Comparison of ENCODE assay signal across 8 cellular contexts in the genomic region with DNA sequence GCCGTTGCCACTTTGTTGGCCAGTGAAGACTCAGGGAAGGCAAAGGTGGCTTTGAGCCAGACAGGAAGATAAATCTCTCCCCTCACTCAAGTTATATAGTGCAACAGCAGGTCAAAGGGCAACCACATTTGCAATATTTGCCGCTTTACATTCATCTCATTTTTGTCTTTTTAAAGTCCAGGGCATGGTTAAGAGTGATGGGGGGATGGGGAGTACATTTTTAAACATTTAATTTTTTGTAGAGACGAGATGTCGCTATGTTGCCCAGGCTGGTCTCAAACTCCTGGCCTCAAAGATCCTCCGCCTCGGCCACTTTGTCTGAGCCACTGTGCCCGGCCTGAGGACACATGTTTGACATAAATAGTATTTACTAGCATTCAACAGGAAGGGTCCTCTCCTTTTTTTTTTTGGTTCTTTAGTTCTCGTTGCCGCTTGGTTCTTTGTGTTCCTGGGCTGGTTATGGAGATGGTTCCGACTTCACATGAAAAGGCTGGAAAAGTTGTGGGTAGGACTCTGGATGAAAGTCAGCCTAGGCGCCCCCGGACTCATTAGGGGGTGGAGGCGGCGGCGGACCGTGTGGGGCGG.
DNase-seq lines count a peak whose midpoint lies in the region; ATAC-seq and TF ChIP-seq lines count a peak whose summit lies in the region.

No MANE protein-coding gene starts in this region.

- TF ChIP-seq CTCF in AG04450 (IDR thresholded peaks at IDR 0.05; ENCODE audit: low read depth, low read length) (no peak), LNCaP clone FGC (IDR thresholded peaks at IDR 0.05; ENCODE audit: control insufficient read depth, extremely low read depth, insufficient read depth) (no peak)

- H3K36me3 Mint-ChIP-seq in dendritic cell treated with granulocyte-macrophage colony-stimulating factor and Interleukin-4, amounts not matched to agents 40 ng/mL and 50 ng/mL, for 4 days (ENCODE audit: low read depth) = no peaks in the 10 kb centered on the region
- no peaks in the 10 kb centered on the region for H3K36me3 Mint-ChIP-seq in natural killer cell treated with Interleukin-12 subunit alpha and Interleukin-12 subunit beta and Interleukin-15 and Interleukin-18, amount 100 ng/mL, for 72 hours

- no peaks in the 10 kb centered on the region for H3K9me3 Mint-ChIP-seq in dendritic cell treated with granulocyte-macrophage colony-stimulating factor and Interleukin-4, amounts not matched to agents 40 ng/mL and 50 ng/mL, for 4 days
- H3K9me3 Mint-ChIP-seq in natural killer cell treated with Interleukin-12 subunit alpha and Interleukin-12 subunit beta and Interleukin-15 and Interleukin-18, amount 100 ng/mL, for 72 hours = no peaks in the 10 kb centered on the region

- POLR2A ChIA-PET in AG04450 (lab: Yijun Ruan, JAX) = no interaction called here

- H3K27ac ChIP-seq in AG04450 (ENCODE audit: low read depth, low read length) = no peak overlapping the region

- no peak for ATAC-seq in natural killer cell treated with Interleukin-12 subunit alpha and Interleukin-12 subunit beta and Interleukin-15 and Interleukin-18, amount 100 ng/mL, for 72 hours

- H3K9me3 ChIP-seq in AG04450 (ENCODE audit: control insufficient read depth, insufficient read depth, low read length) = no peaks in the 10 kb centered on the region; the same call in 1 of the 2 replicates

- H3K27me3 ChIP-seq in AG04450 (ENCODE audit: control insufficient read depth, insufficient read depth, low read length) = peaks cover 70% of the 10 kb centered on the region

- peaks cover 50% of the 10 kb centered on the region for H3K4me1 Mint-ChIP-seq in dendritic cell treated with granulocyte-macrophage colony-stimulating factor and Interleukin-4, amounts not matched to agents 40 ng/mL and 50 ng/mL, for 4 days (ENCODE audit: low read depth)
- H3K4me1 Mint-ChIP-seq in natural killer cell treated with Interleukin-12 subunit alpha and Interleukin-12 subunit beta and Interleukin-15 and Interleukin-18, amount 100 ng/mL, for 72 hours (ENCODE audit: low read depth in 2 of 2) = peaks cover 40% of the 10 kb centered on the region in 2 donors

- DNase-seq in AG04450 (ENCODE audit: low read depth, low spot score) (no peak), LNCaP clone FGC (ENCODE audit: low read depth) (no peak), NCI-H748 treated with DMSO at 0.1 percent for 48 hours (lab: John Stamatoyannopoulos, UW) (no peak), AML-193 (lab: John Stamatoyannopoulos, UW) (no peak), NCI-H2171 treated with DMSO at 0.1 percent for 48 hours (lab: John Stamatoyannopoulos, UW) (no peak), NCI-H345 treated with DMSO at 0.1 percent for 48 hours (lab: John Stamatoyannopoulos, UW; ENCODE audit: unreplicated experiment) (no peak)
- no peak for DNase-seq in natural killer cell treated with Interleukin-12 subunit alpha and Interleukin-12 subunit beta and Interleukin-15 and Interleukin-18, amount 100 ng/mL, for 72 hours (ENCODE audit: low spot score)

- H3K4me3 Mint-ChIP-seq in dendritic cell treated with granulocyte-macrophage colony-stimulating factor and Interleukin-4, amounts not matched to agents 40 ng/mL and 50 ng/mL, for 4 days = peak overlapping the region; percentile 74
- peak overlapping the region; percentile 86 for H3K4me3 Mint-ChIP-seq in natural killer cell treated with Interleukin-12 subunit alpha and Interleukin-12 subunit beta and Interleukin-15 and Interleukin-18, amount 100 ng/mL, for 72 hours

- CTCF ChIA-PET in AG04450 (lab: Charles Lee) = no interaction called here

- peak overlapping the region; percentile 78 for H3K27ac Mint-ChIP-seq in dendritic cell treated with granulocyte-macrophage colony-stimulating factor and Interleukin-4, amounts not matched to agents 40 ng/mL and 50 ng/mL, for 4 days
- H3K27ac Mint-ChIP-seq in natural killer cell treated with Interleukin-12 subunit alpha and Interleukin-12 subunit beta and Interleukin-15 and Interleukin-18, amount 100 ng/mL, for 72 hours = peak overlapping the region; percentile 62 to 75

- H3K4me3 ChIP-seq in AG04450 (ENCODE audit: low read depth, low read length) (peak overlapping the region; percentile 38; the same call in 1 of the 2 replicates), LNCaP clone FGC (ENCODE audit: low read depth, low read length) (peak overlapping the region; percentile 51)

- peaks cover 16% of the 10 kb centered on the region for H3K27me3 Mint-ChIP-seq in dendritic cell treated with granulocyte-macrophage colony-stimulating factor and Interleukin-4, amounts not matched to agents 40 ng/mL and 50 ng/mL, for 4 days
- H3K27me3 Mint-ChIP-seq in natural killer cell treated with Interleukin-12 subunit alpha and Interleukin-12 subunit beta and Interleukin-15 and Interleukin-18, amount 100 ng/mL, for 72 hours = no peaks in the 10 kb centered on the region

- intact Hi-C loops in dendritic cell treated with granulocyte-macrophage colony-stimulating factor and Interleukin-4, amounts not matched to agents 40 ng/mL and 50 ng/mL, for 4 days (cut with micrococcal nuclease) = no loop called here
